Comparison of ENCODE assay signal across 14 cellular contexts in genomic region chr2:176494949-176495353, GRCh38.
DNase-seq lines count a peak whose midpoint lies in the region; ATAC-seq and TF ChIP-seq lines count a peak whose summit lies in the region.
"Had no signal": no experiment of that assay in that cellular context is flagged by ENCODE, and none has a peak within 500 bp of the region (broad histone marks: within the 10 kb centered on the region; RNA-seq: fewer than 3 reads in every experiment).

No MANE protein-coding gene starts in this region.

- H3K9me3 Mint-ChIP-seq in activated CD4-positive, alpha-beta memory T cell treated with anti-CD3 and anti-CD28 coated beads for 36 hours: no peaks in the 10 kb centered on the region
- H3K9me3 Mint-ChIP-seq: CD8-positive, alpha-beta T cell; mesothelial cell of epicardium; stimulated activated naive B cell treated with anti-CD40 and anti-IgM and Interleukin-4, amounts not matched to agents 10 μg/mL and 1 μg/mL and 100 μg/mL, for 72 hours had no signal

- H3K36me3 Mint-ChIP-seq in activated CD4-positive, alpha-beta memory T cell treated with anti-CD3 and anti-CD28 coated beads for 36 hours: no peaks in the 10 kb centered on the region
- H3K36me3 Mint-ChIP-seq: CD8-positive, alpha-beta T cell; mesothelial cell of epicardium; stimulated activated naive B cell treated with anti-CD40 and anti-IgM and Interleukin-4, amounts not matched to agents 10 μg/mL and 1 μg/mL and 100 μg/mL, for 72 hours had no signal

- H3K4me1 Mint-ChIP-seq in activated CD4-positive, alpha-beta memory T cell treated with anti-CD3 and anti-CD28 coated beads for 36 hours (ENCODE audit: low read depth): peaks cover 3% of the 10 kb centered on the region

- intact Hi-C loops in activated CD4-positive, alpha-beta memory T cell treated with anti-CD3 and anti-CD28 coated beads for 36 hours (cut with micrococcal nuclease): no loop called here

- DNase-seq in CD1c-positive myeloid dendritic cell (ENCODE audit: extremely low spot score) (peak; percentile 35), MV-4-11 (lab: John Stamatoyannopoulos, UW) (peak; percentile 97), omental fat pad (ENCODE audit: low spot score) (peak; percentile 36), NCI-H1092 treated with DMSO at 0.1 percent for 48 hours (lab: John Stamatoyannopoulos, UW) (no peak), NCI-H2227 (lab: John Stamatoyannopoulos, UW; ENCODE audit: unreplicated experiment) (no peak)
- no peak for DNase-seq in activated CD4-positive, alpha-beta memory T cell treated with anti-CD3 and anti-CD28 coated beads for 36 hours
- DNase-seq: CD8-positive, alpha-beta T cell; foreskin keratinocyte; NCI-H526 treated with DMSO at 0.1 percent for 48 hours; stimulated activated CD4-positive, alpha-beta T cell treated with anti-CD3 and anti-CD28 coated beads, Interleukin-15, amount 100 ng/mL, for 24 hours; stimulated activated naive B cell treated with anti-CD40 and anti-IgM and Interleukin-4, amounts not matched to agents 10 μg/mL and 1 μg/mL and 100 μg/mL, for 72 hours had no signal

- no peak for TF ChIP-seq CTCF in omental fat pad (IDR thresholded peaks at IDR 0.05)

- H3K4me3 Mint-ChIP-seq in activated CD4-positive, alpha-beta memory T cell treated with anti-CD3 and anti-CD28 coated beads for 36 hours: no peak overlapping the region
- H3K4me3 Mint-ChIP-seq: CD8-positive, alpha-beta T cell; mesothelial cell of epicardium; stimulated activated naive B cell treated with anti-CD40 and anti-IgM and Interleukin-4, amounts not matched to agents 10 μg/mL and 1 μg/mL and 100 μg/mL, for 72 hours had no signal

- ATAC-seq in esophagus mucosa (peak; percentile 72), omental fat pad (ENCODE audit: low FRiP score) (peak; percentile 67), GM18511 (IDR thresholded peaks at IDR 0.05; ENCODE audit: unreplicated experiment) (no peak)
- ATAC-seq: CD8-positive, alpha-beta T cell; foreskin keratinocyte; stimulated activated naive B cell treated with anti-CD40 and anti-IgM and Interleukin-4, amounts not matched to agents 10 μg/mL and 1 μg/mL and 100 μg/mL, for 72 hours had no signal

- no peak overlapping the region for H3K27ac Mint-ChIP-seq in activated CD4-positive, alpha-beta memory T cell treated with anti-CD3 and anti-CD28 coated beads for 36 hours
- H3K27ac Mint-ChIP-seq: CD8-positive, alpha-beta T cell; mesothelial cell of epicardium; stimulated activated naive B cell treated with anti-CD40 and anti-IgM and Interleukin-4, amounts not matched to agents 10 μg/mL and 1 μg/mL and 100 μg/mL, for 72 hours had no signal

- POLR2A ChIA-PET in activated CD4-positive, alpha-beta memory T cell treated with anti-CD3 and anti-CD28 coated beads for 36 hours (lab: Charles Lee): no interaction called here

- H3K27me3 Mint-ChIP-seq in activated CD4-positive, alpha-beta memory T cell treated with anti-CD3 and anti-CD28 coated beads for 36 hours: peaks cover 29% of the 10 kb centered on the region

- CTCF ChIA-PET in activated CD4-positive, alpha-beta memory T cell treated with anti-CD3 and anti-CD28 coated beads for 36 hours (lab: Charles Lee): interaction anchor here (0.6 to 0.8 kb wide), 2 partner anchors 40 to 653 kb away, joined by 3 read pairs; no protein-coding TSS in a partner anchor

Comparison
In these comparisons a context has a peak if more than half of its experiments do, and no peak if none do; other contexts are left out.
1. DNase-seq: peak in CD1c-positive myeloid dendritic cell (single experiment), MV-4-11 (single experiment) and omental fat pad (single experiment); none in NCI-H1092 treated with DMSO at 0.1 percent for 48 hours (single experiment), NCI-H2227 (single experiment) and activated CD4-positive, alpha-beta memory T cell treated with anti-CD3 and anti-CD28 coated beads for 36 hours (single experiment).